Comparison of ENCODE assay signal across 23 cellular contexts in the genomic region with DNA sequence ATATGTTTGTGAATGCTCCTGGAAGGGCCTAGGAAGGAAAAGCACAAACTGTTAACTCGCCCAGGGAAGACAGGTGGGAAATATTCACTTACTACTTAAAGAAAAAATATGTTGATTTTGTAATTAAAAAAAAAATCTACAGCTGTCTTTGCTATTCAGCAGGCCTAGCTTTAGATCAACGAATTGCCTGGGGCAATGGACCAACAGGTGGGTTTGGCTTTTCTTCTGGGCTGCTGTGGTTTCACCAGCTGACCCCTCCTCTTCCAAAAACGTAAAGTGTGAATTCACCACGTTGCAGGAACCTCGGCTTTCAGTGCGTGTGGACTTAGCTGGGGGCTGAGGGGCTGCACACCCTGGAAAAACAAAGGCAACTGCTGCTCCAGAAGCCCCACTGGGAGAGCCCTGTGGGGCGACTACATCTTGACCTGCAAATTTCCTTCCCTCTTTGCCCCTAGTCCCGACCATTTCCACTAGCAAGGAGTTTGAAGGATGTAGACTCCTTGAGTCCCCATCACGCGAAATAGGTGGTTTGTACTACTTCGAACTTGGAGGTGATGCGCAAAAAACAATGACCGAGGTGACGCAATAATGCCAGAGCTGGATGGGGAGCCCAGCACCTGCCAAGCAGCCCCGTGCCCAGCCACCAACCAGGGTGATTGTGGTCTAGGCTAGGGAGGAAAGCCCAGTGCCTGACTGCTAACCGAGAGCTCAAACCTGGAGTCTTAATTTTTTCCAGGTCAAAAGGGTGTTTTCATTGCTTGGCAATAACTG. TPM values are rescaled to one million over a fixed set of nuclear protein-coding genes. Genes with fewer than 3 reads are reported as not detected.
A peak's percentile ranks its signal among the peaks of the same experiment; 100 is the strongest.
DNase-seq lines count a peak whose midpoint lies in the region; ATAC-seq, FAIRE-seq and TF ChIP-seq lines count a peak whose summit lies in the region.
"Had no signal": no experiment of that assay in that cellular context is flagged by ENCODE, and none has a peak within 500 bp of the region (broad histone marks: within the 10 kb centered on the region; RNA-seq: fewer than 3 reads in every experiment).

No MANE protein-coding gene starts in this region.

- H3K9ac ChIP-seq in IMR-90 (ENCODE audit: low read depth, low read length) (no peak overlapping the region), H1 (replicated peaks in 1 of 4; ENCODE audit: extremely low read depth in 1 of 4, low read depth in 3 of 4, low read length in 3 of 4) (no peak overlapping the region), MM.1S (ENCODE audit: low read length) (no peak overlapping the region)

- H3K36me3 ChIP-seq in HEK293 (ENCODE audit: control insufficient read depth in 2 of 2, insufficient read depth in 1 of 2, low read length in 2 of 2) (no peaks in the 10 kb centered on the region), IMR-90 (ENCODE audit: control insufficient read depth, insufficient read depth, low read length) (no peaks in the 10 kb centered on the region), H1 (ENCODE audit: control insufficient read depth in 2 of 4, insufficient read depth in 4 of 4, low read length in 3 of 4) (no peaks in the 10 kb centered on the region), breast epithelium (no peaks in the 10 kb centered on the region), MM.1S (replicated peaks; ENCODE audit: insufficient read depth, low read length) (no peaks in the 10 kb centered on the region)
- H3K36me3 ChIP-seq: HAP-1 had no signal

- in situ Hi-C loops in IMR-90 (cut with MboI; ENCODE audit: low sequenced_read_pairs): no loop called here

- H2BK5ac ChIP-seq in IMR-90 (ENCODE audit: low read depth, low read length, poor library complexity, severe bottlenecking): no peak overlapping the region
- no peak overlapping the region for H2BK5ac ChIP-seq in H1 (ENCODE audit: low read depth, low read length)

- no peaks in the 10 kb centered on the region for H3F3A ChIP-seq in MM.1S (ENCODE audit: insufficient read depth, low read length)

- no peaks in the 10 kb centered on the region for H3K4me1 ChIP-seq in HEK293 (ENCODE audit: control insufficient read depth, insufficient read depth, low read length)
- H3K4me1 ChIP-seq in IMR-90 (ENCODE audit: control insufficient read depth, insufficient read depth, low read length): no peaks in the 10 kb centered on the region
- no peaks in the 10 kb centered on the region for H3K4me1 ChIP-seq in H1 (replicated peaks in 1 of 4; ENCODE audit: control insufficient read depth in 3 of 4, insufficient read depth in 4 of 4, low read length in 3 of 4)
- H3K4me1 ChIP-seq in breast epithelium: no peaks in the 10 kb centered on the region
- H3K4me1 ChIP-seq in MM.1S (ENCODE audit: low read length): no peaks in the 10 kb centered on the region
- H3K4me1 ChIP-seq: HAP-1 had no signal

- H2AFZ ChIP-seq in IMR-90 (replicated peaks; ENCODE audit: low read length, poor library complexity) (no peak overlapping the region), H1 (ENCODE audit: low read length) (no peak overlapping the region), MM.1S (ENCODE audit: low read length) (no peak overlapping the region)
- H2AFZ ChIP-seq: GM23338 had no signal

- ATAC-seq in IMR-90 (ENCODE audit: low read depth): no peak
- ATAC-seq in GM21737 (IDR thresholded peaks at IDR 0.05; ENCODE audit: unreplicated experiment): no peak
- ATAC-seq: GM23338 had no signal

- H2BK20ac ChIP-seq in IMR-90 (ENCODE audit: low read depth, low read length) (no peak overlapping the region), H1 (ENCODE audit: low read length) (no peak overlapping the region)

- H3K27me3 ChIP-seq in IMR-90 (ENCODE audit: control insufficient read depth, insufficient read depth, low read length) (peaks cover 2% of the 10 kb centered on the region), H1 (replicated peaks in 1 of 4; ENCODE audit: control insufficient read depth in 3 of 4, extremely low read depth in 1 of 4, insufficient read depth in 3 of 4, low read length in 3 of 4) (peaks cover 0 to 10% (median 4%) of the 10 kb centered on the region in 4 experiments; a peak in 3 of 7 replicates), breast epithelium (peaks cover 0 to 15% of the 10 kb centered on the region in 2 donors), MM.1S (replicated peaks; ENCODE audit: insufficient read depth, low read length) (no peaks in the 10 kb centered on the region)

- H3K27ac ChIP-seq in HEK293 (ENCODE audit: extremely low read depth, low read depth, low read length) (no peak overlapping the region), IMR-90 (ENCODE audit: insufficient read depth, low read length) (no peak overlapping the region), H1 (ENCODE audit: low read depth, low read length) (no peak overlapping the region), breast epithelium (no peak overlapping the region), MM.1S (ENCODE audit: low read length) (no peak overlapping the region)

- intact Hi-C loops in IMR-90 (cut with micrococcal nuclease) (no loop called here), breast epithelium (cut with DNase I; ENCODE audit: low total_unique reads) (no loop called here)

- 20% methylated on average over 1 of the region's 16 CpGs; no CpG with 5 or more reads in 1 of the 2 experiments for WGBS in IMR-90 (ENCODE audit: extremely low coverage in 2 of 2, insufficient read length in 1 of 2), 2 experiments
- 88% methylated on average over 16 of the region's 16 CpGs; no CpG with 5 or more reads in 1 of the 2 experiments for WGBS in H1 (ENCODE audit: extremely low coverage in 1 of 2, insufficient coverage in 1 of 2, insufficient read length in 1 of 2, insufficient replicate concordance in 2 of 2, low coverage in 1 of 2, low lambda C conversion rate in 2 of 2, missing lambda C conversion rate in 1 of 2), 2 experiments

- no peak overlapping the region for H4K91ac ChIP-seq in IMR-90 (ENCODE audit: insufficient read depth, low read depth, low read length)
- no peak overlapping the region for H4K91ac ChIP-seq in H1 (replicated peaks; ENCODE audit: insufficient read length, low read length)

- H2AK9ac ChIP-seq in IMR-90 (replicated peaks; ENCODE audit: low read depth, low read length, poor library complexity): no peak overlapping the region

- no peak for TF ChIP-seq POLR2A in IMR-90 (IDR thresholded peaks at IDR 0.05; ENCODE audit: low read depth, low read length)
- no peak for TF ChIP-seq POLR2A in H1 (IDR thresholded peaks at IDR 0.05; ENCODE audit: control extremely low read depth in 1 of 2, low read depth in 2 of 2, low read length in 2 of 2)
- no peak for TF ChIP-seq POLR2A in breast epithelium (IDR thresholded peaks at IDR 0.05)

- H2AK5ac ChIP-seq in IMR-90 (ENCODE audit: low read depth, low read length): no peak overlapping the region
- no peak overlapping the region for H2AK5ac ChIP-seq in H1 (ENCODE audit: low read depth, low read length)

- no peaks in the 10 kb centered on the region for H3K79me2 ChIP-seq in H1 (ENCODE audit: control insufficient read depth in 1 of 2, insufficient read depth in 2 of 2, low read length in 2 of 2)
- no peaks in the 10 kb centered on the region for H3K79me2 ChIP-seq in MM.1S (ENCODE audit: low read length)

- TF ChIP-seq RAD21 in IMR-90 (IDR thresholded peaks at IDR 0.05; ENCODE audit: low read length): no peak
- TF ChIP-seq RAD21 in H1 (IDR thresholded peaks at IDR 0.05 in 1 of 2, conservative IDR thresholded peaks at IDR 0.05 in 1 of 2; ENCODE audit: low read depth in 2 of 2, low read length in 2 of 2): no peak

- no peaks in the 10 kb centered on the region for H3K9me1 ChIP-seq in IMR-90 (ENCODE audit: insufficient read depth, low read length)

- H3K79me1 ChIP-seq in IMR-90 (ENCODE audit: low read depth in 1 of 2, low read length in 2 of 2) (no peaks in the 10 kb centered on the region), H1 (ENCODE audit: low read depth, low read length) (no peaks in the 10 kb centered on the region)

- DNase-seq in IMR-90: no peak
- DNase-seq in NCI-H69 (lab: John Stamatoyannopoulos, UW): peak; percentile 79
- DNase-seq in H1 (ENCODE audit: low read depth in 1 of 2, low spot score in 2 of 2): no peak
- DNase-seq in breast epithelium (ENCODE audit: low spot score in 2 of 2): no peak
- DNase-seq in MM.1S: no peak
- DNase-seq: C1 segment of cervical spinal cord; Calu3; CD4-positive, alpha-beta memory T cell; COR-L47; DMS53; DMS79 treated with DMSO at 0.1 percent for 48 hours; GF-D8 had no signal

- H3K4ac ChIP-seq in IMR-90 (ENCODE audit: low read depth, low read length) (no peak overlapping the region), H1 (replicated peaks; ENCODE audit: insufficient read length, low read depth, low read length) (no peak overlapping the region)

- H4K8ac ChIP-seq in IMR-90 (ENCODE audit: low read depth in 2 of 2, low read length in 2 of 2) (no peak overlapping the region), H1 (ENCODE audit: extremely low read depth, insufficient read depth, low read length) (no peak overlapping the region)

- H2BK12ac ChIP-seq in H1 (ENCODE audit: low read depth, low read length): no peak overlapping the region

- TF ChIP-seq CTCF in HEK293 (tag by site-specific recombination; IDR thresholded peaks at IDR 0.05) (no peak), IMR-90 (conservative IDR thresholded peaks at IDR 0.05; ENCODE audit: low read depth, low read length) (no peak), H1 (IDR thresholded peaks at IDR 0.05; ENCODE audit: control extremely low read depth in 1 of 3, insufficient read depth in 1 of 3, low read depth in 1 of 3, low read length in 3 of 3) (no peak), breast epithelium (IDR thresholded peaks at IDR 0.05) (no peak), MM.1S (IDR thresholded peaks at IDR 0.05; ENCODE audit: low read length) (no peak)

- H3K4me3 ChIP-seq in HEK293 (ENCODE audit: low read depth, low read length) (no peak overlapping the region), IMR-90 (ENCODE audit: insufficient read depth, low read depth, low read length) (no peak overlapping the region), H1 (ENCODE audit: extremely low read depth in 1 of 4, insufficient read depth in 2 of 4, low read depth in 3 of 4, low read length in 4 of 4) (no peak overlapping the region), breast epithelium (no peak overlapping the region), MM.1S (ENCODE audit: low read length) (no peak overlapping the region)
- H3K4me3 ChIP-seq: GM23338, HAP-1 had no signal

- POLR2A ChIA-PET in HEK293 (lab: Yijun Ruan, JAX): no interaction called here
- POLR2A ChIA-PET in IMR-90 (lab: Charles Lee; ENCODE audit: unreplicated experiment): no interaction called here
- POLR2A ChIA-PET in H1 (lab: Charles Lee; ENCODE audit: partially characterized antibody): no interaction called here

- H3K14ac ChIP-seq in IMR-90 (replicated peaks; ENCODE audit: low read depth, low read length) (no peak overlapping the region), H1 (ENCODE audit: insufficient read length) (no peak overlapping the region)

- H2BK120ac ChIP-seq in IMR-90 (ENCODE audit: low read depth, low read length) (no peak overlapping the region), H1 (replicated peaks; ENCODE audit: low read depth, low read length) (no peak overlapping the region)

- no TSS peak for BruUV-seq in IMR-90 (replicated peaks; lab: Mats Ljungman, UMichigan)

- H2BK15ac ChIP-seq in IMR-90 (ENCODE audit: low read depth, low read length): no peak overlapping the region
- no peak overlapping the region for H2BK15ac ChIP-seq in H1 (ENCODE audit: low read length)

- H4K20me1 ChIP-seq in IMR-90 (ENCODE audit: insufficient read depth, low read length): no peaks in the 10 kb centered on the region
- no peaks in the 10 kb centered on the region for H4K20me1 ChIP-seq in H1 (replicated peaks in 1 of 2; ENCODE audit: control insufficient read depth in 1 of 2, insufficient read depth in 2 of 2, low read length in 2 of 2)
- no peaks in the 10 kb centered on the region for H4K20me1 ChIP-seq in MM.1S (ENCODE audit: insufficient read depth, low read length)

- CTCF ChIA-PET in HEK293 (lab: Yijun Ruan, JAX) (interaction anchor here (0.9 to 1.2 kb wide), 3 partner anchors 8 to 27 kb away, joined by 3 to 4 read pairs (median 3); a partner anchor contains a TSS), IMR-90 (lab: Yijun Ruan, JAX) (no interaction called here), H1 (lab: Charles Lee; ENCODE audit: partially characterized antibody) (interaction anchor here (0.8 to 1.3 kb wide), 4 partner anchors 13 to 95 kb away, joined by 3 to 4 read pairs (median 4); no protein-coding TSS in a partner anchor)

- dilution Hi-C loops in IMR-90 (cut with HindIII; ENCODE audit: low sequenced_read_pairs, unreplicated experiment): no loop called here

- no peak overlapping the region for H4K5ac ChIP-seq in IMR-90 (ENCODE audit: low read depth, low read length)
- H4K5ac ChIP-seq in H1 (ENCODE audit: insufficient read length, low read depth, low read length): no peak overlapping the region

- FAIRE-seq in H1 (lab: Jason Lieb, UNC): no peak
- FAIRE-seq: GM12892, H54 had no signal

- no peak overlapping the region for H3K56ac ChIP-seq in IMR-90 (ENCODE audit: extremely low read depth, insufficient read depth, low read length)
- no peak overlapping the region for H3K56ac ChIP-seq in H1 (replicated peaks; ENCODE audit: insufficient read length, low read depth, low read length)

- H3K4me2 ChIP-seq in IMR-90 (ENCODE audit: low read depth, low read length): no peak overlapping the region
- no peak overlapping the region for H3K4me2 ChIP-seq in H1 (ENCODE audit: insufficient read depth in 1 of 2, low read depth in 2 of 2, low read length in 2 of 2)
- no peak overlapping the region for H3K4me2 ChIP-seq in MM.1S (ENCODE audit: low read depth, low read length)
- H3K4me2 ChIP-seq: GM23338 had no signal

- H3K23ac ChIP-seq in IMR-90 (ENCODE audit: low read depth, low read length) (no peak overlapping the region), H1 (ENCODE audit: insufficient read length) (no peak overlapping the region)

- H3K9me2 ChIP-seq in MM.1S (replicated peaks; ENCODE audit: insufficient read depth, low read length): no peaks in the 10 kb centered on the region

- no peak overlapping the region for H3K18ac ChIP-seq in IMR-90 (ENCODE audit: low read depth, low read length)
- no peak overlapping the region for H3K18ac ChIP-seq in H1 (ENCODE audit: extremely low read depth, low read length)

- TF ChIP-seq EP300 in H1 (IDR thresholded peaks at IDR 0.05; ENCODE audit: borderline replicate concordance in 1 of 2, low read depth in 2 of 2, low read length in 2 of 2): no peak

- H3K23me2 ChIP-seq in H1 (ENCODE audit: low read depth, low read length): no peaks in the 10 kb centered on the region

- no peaks in the 10 kb centered on the region for H3K9me3 ChIP-seq in HEK293 (ENCODE audit: control insufficient read depth, insufficient read depth, low read depth, low read length)
- H3K9me3 ChIP-seq in IMR-90 (ENCODE audit: control insufficient read depth, insufficient read depth, low read length): no peaks in the 10 kb centered on the region
- no peaks in the 10 kb centered on the region for H3K9me3 ChIP-seq in H1 (ENCODE audit: insufficient read depth in 2 of 2, low read depth in 1 of 2, low read length in 1 of 2)
- H3K9me3 ChIP-seq in breast epithelium: no peaks in the 10 kb centered on the region
- H3K9me3 ChIP-seq in MM.1S (replicated peaks; ENCODE audit: insufficient read depth, low read length): no peaks in the 10 kb centered on the region
- H3K9me3 ChIP-seq: HAP-1 had no signal

RNA-seq across cellular contexts. Expression of a gene that starts 7.4 kb away (rescaled TPM):
- total RNA-seq in IMR-90 (2012; rRNA removed): not detected in 2 replicates
- polyA plus RNA-seq in IMR-90 (2012; rRNA removed): not detected in 2 replicates
- polyA plus RNA-seq in IMR-90 (2012; cell fraction: cytosol; rRNA removed): not detected in 2 replicates
- polyA plus RNA-seq in IMR-90 (2012; cell fraction: nucleus; rRNA removed; ENCODE audit: low replicate concordance): not detected in 2 replicates
- total RNA-seq in H1 (2021; fragmentation: NEBNext Ultra II Directional; extraction: Animal tissue kit (Norgen Biotek cat#: 25700)): not detected in 2 replicates
- 0.05 TPM in 1 of 2 replicates, not detected in the other for polyA plus RNA-seq in H1 (2011; rRNA removed)
- polyA plus RNA-seq in H1 (2011; cell fraction: cytosol; rRNA removed): not detected
- polyA plus RNA-seq in H1 (2011; cell fraction: nucleus; rRNA removed): 0.03 TPM
- 0.10 TPM in 1 of 4 replicates, not detected in the others for polyA plus RNA-seq in H1 (2012, experiment 1 of 2)
- polyA plus RNA-seq in H1 (2012, experiment 2 of 2): not detected
- polyA plus RNA-seq in H1 (2013, experiment 1 of 2): 0.02 TPM
- polyA plus RNA-seq in H1 (2013, experiment 2 of 2): 0.02 TPM
- not detected in 2 replicates for polyA minus RNA-seq in H1 (2011; rRNA and poly(A)+ RNA removed)
- polyA minus RNA-seq in H1 (2011; cell fraction: cytosol; rRNA and poly(A)+ RNA removed): not detected
- polyA minus RNA-seq in H1 (2011; cell fraction: nucleus; rRNA and poly(A)+ RNA removed): not detected
- not detected for total RNA-seq in breast epithelium
- total RNA-seq: A172; A673; Calu3; CD4-positive, alpha-beta memory T cell; Daoy; G401 had no signal
- polyA plus RNA-seq: BJ; CD4-positive, alpha-beta memory T cell; GM23338 had no signal
